ENCODE assay signal across 8 cellular contexts in genomic region chr1:63423649-63424048, GRCh38.
"Had no signal": no experiment of that assay in that cellular context is flagged by ENCODE, and none has a peak within 500 bp of the region (broad histone marks: within the 10 kb centered on the region; RNA-seq: fewer than 3 reads in every experiment).

No MANE protein-coding gene starts in this region.

- DNase-seq: GM23248, H9, HCEC 1CT, KBM-7 had no signal

- H2AFZ ChIP-seq: GM23248 had no signal

- H3K27ac ChIP-seq: GM23248, KMS-11 had no signal

- FAIRE-seq: H1, H54, HTR-8/SVneo had no signal

- H3K4me3 ChIP-seq: GM23248 had no signal

- H3K4me2 ChIP-seq: KMS-11 had no signal

- H3K9ac ChIP-seq: GM23248, KMS-11 had no signal
